In the genomic region with DNA sequence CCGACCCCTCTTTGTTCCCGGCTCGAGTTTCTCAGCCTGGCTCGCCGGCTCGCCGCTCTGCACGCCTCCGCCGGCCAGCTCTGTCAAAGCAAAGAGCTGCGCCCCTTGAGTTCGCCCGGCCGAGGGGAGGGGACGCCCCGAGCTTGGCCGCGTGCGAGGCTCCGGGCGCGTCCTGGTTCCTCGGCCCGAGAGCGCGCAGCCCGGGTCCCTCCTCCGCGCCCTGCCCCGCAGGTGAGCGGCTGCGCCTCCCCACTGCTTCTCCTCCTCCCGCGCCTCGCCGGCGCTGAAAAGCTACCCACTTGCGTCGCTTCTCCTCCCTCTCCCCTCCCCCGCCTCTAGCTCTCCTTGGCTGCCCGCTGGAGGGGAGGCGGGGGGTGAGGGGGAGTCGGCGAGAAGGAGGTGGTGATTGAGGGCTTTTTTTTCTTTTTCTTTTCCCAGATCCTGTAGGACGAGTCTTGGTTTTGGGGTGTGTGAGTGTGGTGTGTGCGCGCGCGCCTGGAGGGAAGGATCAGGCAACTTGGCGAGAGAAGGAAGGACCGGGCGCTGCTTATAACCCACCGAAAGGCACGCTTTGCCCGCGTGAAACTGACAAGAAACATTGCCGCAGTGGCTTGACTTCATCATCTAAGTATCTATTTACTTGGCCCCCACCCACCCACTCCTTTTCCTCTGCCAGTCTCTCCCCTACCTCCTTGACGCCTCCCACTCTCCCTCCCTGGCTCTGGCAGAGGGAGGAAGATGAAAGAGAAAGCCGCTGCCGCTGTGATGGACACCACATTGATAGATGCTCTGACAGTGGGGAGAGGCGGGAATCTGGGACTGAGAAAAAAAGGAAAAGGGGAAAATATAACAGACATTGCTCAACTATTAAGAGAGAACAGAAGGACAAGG, we compare ENCODE assay signal across 8 cellular contexts. TPM values are rescaled to one million over a fixed set of nuclear protein-coding genes. Genes with fewer than 3 reads are reported as not detected.
DNase-seq lines count a peak whose midpoint lies in the region; ATAC-seq and TF ChIP-seq lines count a peak whose summit lies in the region.

LEF1 (minus strand) TSS at position 261 of the 891 bp plus-strand sequence. CDS start 1,165 bp downstream, outside the sequence.

- peaks cover 0 to 49% of the 10 kb centered on the region in 2 donors for H3K27me3 ChIP-seq in Peyer's patch

- no peak for TF ChIP-seq CTCF in Peyer's patch (IDR thresholded peaks at IDR 0.05)

- intact Hi-C loops in Right ventricle myocardium superior (cut with DNase I), result no loop called here

- ATAC-seq in GM18502 (IDR thresholded peaks at IDR 0.05; ENCODE audit: poor library complexity, unreplicated experiment) (peak; percentile 39), HG03095 (IDR thresholded peaks at IDR 0.05; ENCODE audit: unreplicated experiment) (peak; percentile 41), Right ventricle myocardium superior (ENCODE audit: poor library complexity) (peak; percentile 15), HG02840 (IDR thresholded peaks at IDR 0.05; ENCODE audit: low FRiP score, unreplicated experiment) (no peak)

- DNase-seq in Peyer's patch, result peak in 2 of 3 donors; percentile 52 to 63
- DNase-seq in activated effector memory CD4-positive, alpha-beta T cell treated with anti-CD3 and anti-CD28 coated beads, Interleukin-2, amount 50 U/mL, for 16 hours, result peak; percentile 89
- no peak for DNase-seq in Right ventricle myocardium superior
- DNase-seq in retina, result peak; percentile 92
- no peak for DNase-seq in OCI-M2 (lab: John Stamatoyannopoulos, UW; ENCODE audit: unreplicated experiment)

- TF ChIP-seq POLR2A in Peyer's patch (IDR thresholded peaks at IDR 0.05), result no peak

- H3K27ac ChIP-seq in Peyer's patch, result peak within 1 kb of the TSS in 3 of 4 donors; percentile 24 to 67 (median 27)

- peak within 1 kb of the TSS; percentile 33 to 66 (median 56) for H3K4me3 ChIP-seq in Peyer's patch

- peaks cover 0 to 60% (median 9%) of the 10 kb centered on the region in 4 donors for H3K4me1 ChIP-seq in Peyer's patch

- H3K9me3 ChIP-seq in Peyer's patch, result no peaks in the 10 kb centered on the region

- no peaks in the 10 kb centered on the region for H3K36me3 ChIP-seq in Peyer's patch

RNA-seq across cellular contexts. Expression of gene LEF1, which starts in this region (rescaled TPM):
- total RNA-seq in Peyer's patch (10 to 100 TPM in 1 of 4 donors, 1 to 10 TPM in 2, under 1 TPM in 1; 0.53 to 34.7 (median 4.4) TPM), Right ventricle myocardium superior (0.51 TPM)

Comparison
In these comparisons a context has a peak if more than half of its experiments do, and no peak if none do; other contexts are left out.
1. Peak in ATAC-seq in Right ventricle myocardium superior; RNA of the gene not detected or under 1 TPM.
2. DNase-seq: peak in Peyer's patch (2 of 3), activated effector memory CD4-positive, alpha-beta T cell treated with anti-CD3 and anti-CD28 coated beads, Interleukin-2, amount 50 U/mL, for 16 hours (single experiment) and retina (single experiment); none in Right ventricle myocardium superior (single experiment) and OCI-M2 (single experiment).